8 cellular contexts compared by ENCODE assay signal in the genomic region with DNA sequence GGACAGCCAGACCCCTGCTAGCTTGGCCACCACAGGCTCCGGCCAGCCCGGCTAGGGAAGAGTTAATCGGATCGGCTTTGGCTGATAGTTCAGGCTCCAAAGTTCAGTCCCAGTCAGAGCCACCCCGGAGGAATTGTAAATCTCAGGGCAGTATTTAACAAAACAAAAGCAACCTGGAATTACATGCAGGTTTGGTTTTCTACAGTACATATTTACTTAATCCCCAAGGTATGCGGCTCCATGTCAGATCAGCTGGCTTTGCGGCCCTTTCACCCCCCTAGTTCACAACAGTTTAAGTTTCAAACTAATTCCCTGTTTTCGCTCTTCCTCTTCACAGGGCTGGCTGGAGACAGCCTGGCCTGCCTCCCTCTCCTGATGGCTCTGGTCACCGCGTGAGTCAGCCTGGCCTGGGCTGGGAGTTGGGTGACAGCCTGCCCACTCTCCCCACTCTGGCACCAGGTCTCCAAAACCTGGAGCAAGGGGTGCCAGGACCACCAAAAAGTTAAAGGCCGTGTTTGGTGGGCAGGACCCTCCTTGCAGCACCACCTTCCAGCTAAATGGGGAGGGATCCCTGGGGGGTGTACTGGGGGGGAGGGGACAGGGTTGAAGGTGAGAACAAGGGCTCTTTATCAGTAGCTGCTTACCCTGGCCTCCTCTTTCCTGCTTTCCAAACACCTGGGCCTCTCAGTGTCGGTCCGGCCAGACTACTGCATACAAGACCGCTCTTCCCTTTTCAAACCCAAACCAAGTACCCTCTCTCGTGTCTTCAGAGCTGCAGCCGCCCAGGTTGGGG. TPM values are rescaled to one million over a fixed set of nuclear protein-coding genes. Genes with fewer than 3 reads are reported as not detected.
DNase-seq lines count a peak whose midpoint lies in the region; ATAC-seq and TF ChIP-seq lines count a peak whose summit lies in the region.

No MANE protein-coding gene starts in this region.

- H2AFZ ChIP-seq in PC-3 (ENCODE audit: low read length) = no peak overlapping the region

- TF ChIP-seq CTCF in PC-3 (conservative IDR thresholded peaks at IDR 0.05; ENCODE audit: low read depth, low read length) (no peak), lower lobe of right lung (IDR thresholded peaks at IDR 0.05) (no peak)

- POLR2A ChIA-PET in PC-3 (lab: Charles Lee; ENCODE audit: unreplicated experiment) = interaction anchor here (0.6 to 1.1 kb wide), 3 partner anchors 12 to 1133 kb away, joined by 4 to 35 read pairs (median 6); a partner anchor contains a TSS

- H3K36me3 ChIP-seq in PC-3 (ENCODE audit: low read depth, low read length) (peaks cover 20% of the 10 kb centered on the region), lower lobe of right lung (peaks cover 25% of the 10 kb centered on the region), thymus (ENCODE audit: control insufficient read depth, insufficient read depth) (no peaks in the 10 kb centered on the region)

- CTCF ChIA-PET in PC-3 (lab: Charles Lee) = interaction anchor here (0.5 to 0.7 kb wide), 4 partner anchors 20 to 284 kb away, joined by 3 to 7 read pairs (median 4); no protein-coding TSS in a partner anchor

- 51% methylated on average over 16 of the region's 16 CpGs for WGBS in thymus

- H3K4me1 Mint-ChIP-seq in dendritic cell treated with granulocyte-macrophage colony-stimulating factor and Interleukin-4, amounts not matched to agents 40 ng/mL and 50 ng/mL, for 4 days (ENCODE audit: low read depth) = peaks cover 73% of the 10 kb centered on the region

- peak; percentile 53 for ATAC-seq in PC-3
- ATAC-seq in lower lobe of right lung = peak; percentile 47 to 71

- H3K4me1 ChIP-seq in PC-3 (ENCODE audit: insufficient read depth, low read length) = peaks cover 44% of the 10 kb centered on the region
- peaks cover 65% of the 10 kb centered on the region for H3K4me1 ChIP-seq in lower lobe of right lung
- peaks cover 20% of the 10 kb centered on the region for H3K4me1 ChIP-seq in thymus (ENCODE audit: control insufficient read depth, insufficient read depth, low read length)

- peaks cover 41% of the 10 kb centered on the region for H3K27me3 Mint-ChIP-seq in dendritic cell treated with granulocyte-macrophage colony-stimulating factor and Interleukin-4, amounts not matched to agents 40 ng/mL and 50 ng/mL, for 4 days

- BruUV-seq in PC-3 (replicated peaks; lab: Mats Ljungman, UMichigan) = no TSS peak

- H3K9me2 ChIP-seq in PC-3 (replicated peaks; ENCODE audit: low read length) = no peaks in the 10 kb centered on the region

- H3F3A ChIP-seq in PC-3 (ENCODE audit: low read length, unreplicated experiment) = no peaks in the 10 kb centered on the region

- peak overlapping the region; percentile 95 for H3K27ac Mint-ChIP-seq in dendritic cell treated with granulocyte-macrophage colony-stimulating factor and Interleukin-4, amounts not matched to agents 40 ng/mL and 50 ng/mL, for 4 days

- H3K36me3 Mint-ChIP-seq in dendritic cell treated with granulocyte-macrophage colony-stimulating factor and Interleukin-4, amounts not matched to agents 40 ng/mL and 50 ng/mL, for 4 days (ENCODE audit: low read depth) = peaks cover 10% of the 10 kb centered on the region

- DNase-seq in NCI-H1092 treated with DMSO at 0.1 percent for 48 hours (lab: John Stamatoyannopoulos, UW) (peak; percentile 67), NCI-H1092 (lab: John Stamatoyannopoulos, UW) (no peak), PC-3 (peak; percentile 71), lower lobe of right lung (peak; percentile 74), NCI-H446 (lab: John Stamatoyannopoulos, UW) (no peak), inferior parietal cortex (ENCODE audit: extremely low spot score) (no peak)

- H3K4me3 ChIP-seq in PC-3 (ENCODE audit: low read length) (peak overlapping the region; percentile 83), lower lobe of right lung (peak overlapping the region; percentile 85), thymus (ENCODE audit: low read length) (peak overlapping the region; percentile 83)

- peak overlapping the region; percentile 91 for H3K4me2 ChIP-seq in PC-3 (ENCODE audit: low read length)

- intact Hi-C loops in PC-3 (cut with micrococcal nuclease) (loop anchor here (1.0 to 5.0 kb wide), 4 partner anchors 12 to 284 kb away; no protein-coding TSS in a partner anchor), lower lobe of right lung (cut with DNase I) (no loop called here)
- intact Hi-C loops in dendritic cell treated with granulocyte-macrophage colony-stimulating factor and Interleukin-4, amounts not matched to agents 40 ng/mL and 50 ng/mL, for 4 days (cut with micrococcal nuclease) = loop anchor here (1.0 to 10.0 kb wide), 3 partner anchors 14 to 271 kb away; no protein-coding TSS in a partner anchor

- H3K9ac ChIP-seq in PC-3 (ENCODE audit: low read length) = peak overlapping the region; percentile 95

- H3K9me3 ChIP-seq in PC-3 (ENCODE audit: low read length) (no peaks in the 10 kb centered on the region), lower lobe of right lung (no peaks in the 10 kb centered on the region), thymus (ENCODE audit: control insufficient read depth) (no peaks in the 10 kb centered on the region)

- H3K4me3 Mint-ChIP-seq in dendritic cell treated with granulocyte-macrophage colony-stimulating factor and Interleukin-4, amounts not matched to agents 40 ng/mL and 50 ng/mL, for 4 days = peak overlapping the region; percentile 82

- H3K27me3 ChIP-seq in PC-3 (ENCODE audit: low read length) = no peaks in the 10 kb centered on the region
- H3K27me3 ChIP-seq in lower lobe of right lung (ENCODE audit: low read depth) = no peaks in the 10 kb centered on the region
- H3K27me3 ChIP-seq in thymus (ENCODE audit: control insufficient read depth, insufficient read depth) = no peaks in the 10 kb centered on the region

- H4K20me1 ChIP-seq in PC-3 (ENCODE audit: low read length) = peaks cover 30% of the 10 kb centered on the region

- no peaks in the 10 kb centered on the region for H3K9me3 Mint-ChIP-seq in dendritic cell treated with granulocyte-macrophage colony-stimulating factor and Interleukin-4, amounts not matched to agents 40 ng/mL and 50 ng/mL, for 4 days

- peak overlapping the region; percentile 91 for H3K27ac ChIP-seq in PC-3 (ENCODE audit: low read length)
- H3K27ac ChIP-seq in lower lobe of right lung = peak overlapping the region; percentile 88
- peak overlapping the region; percentile 83 for H3K27ac ChIP-seq in thymus (ENCODE audit: low read depth)

- H3K79me2 ChIP-seq in PC-3 (ENCODE audit: low read length) = peaks cover 86% of the 10 kb centered on the region

RNA-seq across cellular contexts. Expression of a gene that starts 1.9 kb away (rescaled TPM):
- total RNA-seq in PC-3 (2014; rRNA removed) (105 and 116 TPM in 2 replicates), lower lobe of right lung (135 TPM)
- polyA plus RNA-seq in thymus = 56.8 TPM

RNA-seq across cellular contexts. Expression of a gene that starts 27.8 kb away (rescaled TPM):
- total RNA-seq in PC-3 (2014; rRNA removed) = not detected in 2 replicates
- total RNA-seq in lower lobe of right lung = not detected
- polyA plus RNA-seq in thymus = 0.05 TPM

Comparison
In these comparisons a context has a peak if more than half of its experiments do, and no peak if none do; other contexts are left out.
1. DNase-seq: peak in NCI-H1092 treated with DMSO at 0.1 percent for 48 hours (single experiment), PC-3 (single experiment) and lower lobe of right lung (single experiment); none in NCI-H1092 (single experiment), NCI-H446 (0 of 2) and inferior parietal cortex (single experiment).
2. Peak in every context shown above with its lines, with median percentiles within 50 percentile points of each other: H3K27ac ChIP-seq and H3K4me3 ChIP-seq.